In the genomic region with DNA sequence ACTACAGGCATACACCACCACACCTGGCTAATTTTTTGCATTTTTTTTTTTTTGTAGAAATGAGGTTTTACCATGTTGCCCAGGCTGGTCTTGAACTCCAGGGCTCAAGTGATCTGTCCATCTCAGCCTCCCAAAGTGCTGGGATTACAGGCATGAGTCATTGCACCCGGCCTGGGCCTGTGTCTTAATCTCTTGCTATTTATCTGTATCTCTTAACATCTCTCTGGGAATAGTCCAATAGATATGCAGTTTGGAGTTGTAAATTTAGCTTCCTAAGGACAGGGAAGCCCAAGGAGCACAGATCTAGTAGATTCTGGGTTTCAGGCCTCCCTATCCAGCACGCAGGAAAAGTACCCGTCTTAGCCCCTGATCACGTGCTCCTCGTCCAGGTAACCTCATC, we compare ENCODE assay signal across 22 cellular contexts.
"Had no signal": no experiment of that assay in that cellular context is flagged by ENCODE, and none has a peak within 500 bp of the region (broad histone marks: within the 10 kb centered on the region; RNA-seq: fewer than 3 reads in every experiment).

No MANE protein-coding gene starts in this region.

- ATAC-seq: mucosa of descending colon; naive thymus-derived CD4-positive, alpha-beta T cell; natural killer cell treated with Interleukin-12 subunit alpha and Interleukin-12 subunit beta and Interleukin-15 and Interleukin-18, amount 100 ng/mL, for 72 hours; right lobe of liver; stimulated activated naive B cell treated with anti-CD40 and anti-IgM and Interleukin-4, amounts not matched to agents 10 μg/mL and 1 μg/mL and 100 μg/mL, for 72 hours had no signal

- H3K27ac Mint-ChIP-seq: immature natural killer cell; naive thymus-derived CD4-positive, alpha-beta T cell; natural killer cell treated with Interleukin-12 subunit alpha and Interleukin-12 subunit beta and Interleukin-15 and Interleukin-18, amount 100 ng/mL, for 72 hours; progenitor cell of endocrine pancreas; stimulated activated naive B cell treated with anti-CD40 and anti-IgM and Interleukin-4, amounts not matched to agents 10 μg/mL and 1 μg/mL and 100 μg/mL, for 72 hours; stimulated activated naive CD8-positive, alpha-beta T cell treated with anti-CD3 and anti-CD28 coated beads, Interleukin-15, Interleukin-2, amounts not matched to agents 100 ng/mL and 50 ng/mL, for 24 hours; type B pancreatic cell had no signal

- H3K27me3 ChIP-seq: ovary, right atrium auricular region, right lobe of liver, suprapubic skin, tibial artery, uterus had no signal

- H3K36me3 ChIP-seq: ovary, right atrium auricular region, right lobe of liver, uterus had no signal

- H3K9me3 ChIP-seq: mucosa of descending colon, ovary, right lobe of liver, suprapubic skin, thoracic aorta, tibial artery, uterus had no signal

- H3K27ac ChIP-seq: left ventricle myocardium inferior, ovary, right atrium auricular region, right lobe of liver, thoracic aorta, tibial artery, uterus had no signal

- H3K9me3 Mint-ChIP-seq: immature natural killer cell; naive thymus-derived CD4-positive, alpha-beta T cell; natural killer cell treated with Interleukin-12 subunit alpha and Interleukin-12 subunit beta and Interleukin-15 and Interleukin-18, amount 100 ng/mL, for 72 hours; stimulated activated naive B cell treated with anti-CD40 and anti-IgM and Interleukin-4, amounts not matched to agents 10 μg/mL and 1 μg/mL and 100 μg/mL, for 72 hours; stimulated activated naive CD8-positive, alpha-beta T cell treated with anti-CD3 and anti-CD28 coated beads, Interleukin-15, Interleukin-2, amounts not matched to agents 100 ng/mL and 50 ng/mL, for 24 hours; type B pancreatic cell had no signal

- DNase-seq: hypothalamus; immature natural killer cell; left ventricle myocardium inferior; midbrain; mucosa of descending colon; naive thymus-derived CD4-positive, alpha-beta T cell; ovary; right lobe of liver; stimulated activated CD4-positive, alpha-beta T cell treated with anti-CD3 and anti-CD28 coated beads, Interleukin-2, amount 100 ng/mL, for 24 hours; stimulated activated CD4-positive, alpha-beta T cell treated with anti-CD3 and anti-CD28 coated beads, Interleukin-4, amount 100 ng/mL, for 1 hour; stimulated activated naive B cell treated with anti-CD40 and anti-IgM and Interleukin-4, amounts not matched to agents 10 μg/mL and 1 μg/mL and 100 μg/mL, for 72 hours; tibial artery; uterus had no signal

- H3K4me1 ChIP-seq: right atrium auricular region, right lobe of liver, uterus had no signal

- H3K4me1 Mint-ChIP-seq: immature natural killer cell; naive thymus-derived CD4-positive, alpha-beta T cell; stimulated activated naive B cell treated with anti-CD40 and anti-IgM and Interleukin-4, amounts not matched to agents 10 μg/mL and 1 μg/mL and 100 μg/mL, for 72 hours had no signal

- H3K4me3 ChIP-seq: left ventricle myocardium inferior, lung, mucosa of descending colon, ovary, right atrium auricular region, right lobe of liver, smooth muscle cell, suprapubic skin, thoracic aorta, tibial artery, uterus had no signal

- H3K4me2 ChIP-seq: smooth muscle cell had no signal

- H3K4me3 Mint-ChIP-seq: immature natural killer cell; naive thymus-derived CD4-positive, alpha-beta T cell; natural killer cell treated with Interleukin-12 subunit alpha and Interleukin-12 subunit beta and Interleukin-15 and Interleukin-18, amount 100 ng/mL, for 72 hours; stimulated activated naive B cell treated with anti-CD40 and anti-IgM and Interleukin-4, amounts not matched to agents 10 μg/mL and 1 μg/mL and 100 μg/mL, for 72 hours; stimulated activated naive CD8-positive, alpha-beta T cell treated with anti-CD3 and anti-CD28 coated beads, Interleukin-15, Interleukin-2, amounts not matched to agents 100 ng/mL and 50 ng/mL, for 24 hours; type B pancreatic cell had no signal

- H3K36me3 Mint-ChIP-seq: immature natural killer cell; natural killer cell treated with Interleukin-12 subunit alpha and Interleukin-12 subunit beta and Interleukin-15 and Interleukin-18, amount 100 ng/mL, for 72 hours; stimulated activated naive B cell treated with anti-CD40 and anti-IgM and Interleukin-4, amounts not matched to agents 10 μg/mL and 1 μg/mL and 100 μg/mL, for 72 hours had no signal

- H3K27me3 Mint-ChIP-seq: progenitor cell of endocrine pancreas; stimulated activated naive B cell treated with anti-CD40 and anti-IgM and Interleukin-4, amounts not matched to agents 10 μg/mL and 1 μg/mL and 100 μg/mL, for 72 hours; stimulated activated naive CD8-positive, alpha-beta T cell treated with anti-CD3 and anti-CD28 coated beads, Interleukin-15, Interleukin-2, amounts not matched to agents 100 ng/mL and 50 ng/mL, for 24 hours; type B pancreatic cell had no signal
